Comparison of ENCODE assay signal across 8 cellular contexts in the genomic region with DNA sequence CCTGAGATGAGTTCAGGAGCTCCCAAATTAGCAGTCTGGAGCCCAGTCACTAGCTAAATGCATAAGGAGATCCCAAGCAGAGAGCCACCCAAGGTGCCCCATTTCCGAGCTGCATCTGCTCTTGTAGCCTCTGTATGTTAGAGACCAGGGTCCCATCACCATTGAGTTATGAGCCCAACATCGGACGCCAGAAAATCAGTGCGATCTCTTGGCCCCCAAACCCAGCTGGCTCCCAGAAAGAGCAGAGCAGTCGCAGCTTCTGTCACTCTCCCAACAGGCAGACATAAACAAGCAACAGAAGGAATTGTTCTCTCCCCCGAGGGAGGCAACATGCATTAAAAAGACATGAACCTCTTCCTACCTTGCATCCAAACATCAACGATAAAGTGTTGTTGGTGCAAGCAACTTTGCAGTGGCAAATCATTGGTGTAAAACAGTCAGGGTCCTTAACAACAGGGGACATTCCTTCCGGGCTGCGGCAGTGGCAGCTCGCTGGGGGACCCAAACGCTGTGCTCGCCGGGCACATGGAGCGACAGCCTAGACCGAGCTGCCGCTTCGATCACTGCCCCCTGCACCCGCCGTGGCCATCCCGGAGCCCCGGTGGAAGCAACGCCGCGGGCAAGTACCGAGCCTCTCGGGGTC.
DNase-seq lines count a peak whose midpoint lies in the region; ATAC-seq and TF ChIP-seq lines count a peak whose summit lies in the region.

No MANE protein-coding gene starts in this region.

- no peak overlapping the region for H3K27ac ChIP-seq in gastrocnemius medialis

- no peak for TF ChIP-seq POLR2A in gastrocnemius medialis (IDR thresholded peaks at IDR 0.05)

- DNase-seq in KBM-7 (peak; percentile 36), gastrocnemius medialis (no peak), kidney glomerular epithelial cell (lab: John Stamatoyannopoulos, UW) (no peak)
- peak; percentile 51 for DNase-seq in activated CD8-positive, alpha-beta memory T cell treated with anti-CD3 and anti-CD28 coated beads for 24 hours

- H3K36me3 ChIP-seq in gastrocnemius medialis: no peaks in the 10 kb centered on the region

- H3K9me3 ChIP-seq in gastrocnemius medialis: no peaks in the 10 kb centered on the region

- no peak for TF ChIP-seq CTCF in gastrocnemius medialis (IDR thresholded peaks at IDR 0.05 in 4 of 5, conservative IDR thresholded peaks at IDR 0.05 in 1 of 5)

- in situ Hi-C loops in KBM-7 (cut with MboI; ENCODE audit: low pct_unique_long_range_greater_than_20kb, low sequenced_read_pairs): no loop called here
- in situ Hi-C loops in gastrocnemius medialis (cut with MboI; ENCODE audit: low sequenced_read_pairs in 4 of 4): loop anchor here in 2 of 4 donors (5.0 to 25.0 kb wide), 2 partner anchors 158 kb away; no protein-coding TSS in a partner anchor

- intact Hi-C loops in gastrocnemius medialis (cut with DNase I; ENCODE audit: low total_unique reads): no loop called here

- H3K4me3 ChIP-seq in iPS-11a (ENCODE audit: low read depth, low read length) (peak overlapping the region; percentile 47), gastrocnemius medialis (peak overlapping the region; percentile 57 to 67 (median 64))

- ATAC-seq in gastrocnemius medialis (peak; percentile 39 to 46), HG02798 (IDR thresholded peaks at IDR 0.05; ENCODE audit: poor library complexity, unreplicated experiment) (no peak), GM18873 (IDR thresholded peaks at IDR 0.05; ENCODE audit: low FRiP score, unreplicated experiment) (no peak), HG03025 (IDR thresholded peaks at IDR 0.05; ENCODE audit: low FRiP score, unreplicated experiment) (no peak)

- H3K4me1 ChIP-seq in gastrocnemius medialis: peaks cover 4 to 7% of the 10 kb centered on the region in 2 donors

- no peaks in the 10 kb centered on the region for H3K27me3 ChIP-seq in gastrocnemius medialis

Comparison
In these comparisons a context has a peak if more than half of its experiments do, and no peak if none do; other contexts are left out.
1. DNase-seq: peak in KBM-7 (single experiment) and activated CD8-positive, alpha-beta memory T cell treated with anti-CD3 and anti-CD28 coated beads for 24 hours (single experiment); none in gastrocnemius medialis (0 of 2) and kidney glomerular epithelial cell (single experiment).
2. ATAC-seq: peak in gastrocnemius medialis (2 of 2); none in HG02798 (single experiment), GM18873 (single experiment) and HG03025 (single experiment).